ENCODE assay signal across 9 cellular contexts in genomic region chr11:34331329-34331728, GRCh38. TPM values are rescaled to one million over a fixed set of nuclear protein-coding genes. Genes with fewer than 3 reads are reported as not detected.
DNase-seq lines count a peak whose midpoint lies in the region; ATAC-seq and TF ChIP-seq lines count a peak whose summit lies in the region.
"Had no signal": no experiment of that assay in that cellular context is flagged by ENCODE, and none has a peak within 500 bp of the region (broad histone marks: within the 10 kb centered on the region; RNA-seq: fewer than 3 reads in every experiment).

No MANE protein-coding gene starts in this region.

- H2AFZ ChIP-seq in SK-N-SH (ENCODE audit: low read depth): no peak overlapping the region

- CTCF ChIA-PET in SK-N-SH (lab: Yijun Ruan, JAX): no interaction called here

- no peaks in the 10 kb centered on the region for H3K9me2 ChIP-seq in SK-N-SH

- H3K4me2 ChIP-seq in SK-N-SH: peak overlapping the region; percentile 38; the same call in 1 of the 2 replicates

- no peaks in the 10 kb centered on the region; the same call in 1 of the 2 replicates for H3K79me2 ChIP-seq in SK-N-SH (ENCODE audit: insufficient read depth)

- H3K9ac ChIP-seq in SK-N-SH: peak overlapping the region; percentile 18; the same call in 1 of the 2 replicates

- H4K20me1 ChIP-seq in SK-N-SH (ENCODE audit: insufficient read depth): no peaks in the 10 kb centered on the region

- TF ChIP-seq CTCF in SK-N-SH (IDR thresholded peaks at IDR 0.05): no peak

- H3K4me3 ChIP-seq in SK-N-SH (ENCODE audit: low read depth in 2 of 2, low read length in 1 of 2): no peak overlapping the region

- no peaks in the 10 kb centered on the region for H3K9me3 ChIP-seq in SK-N-SH

- no peak for TF ChIP-seq EP300 in SK-N-SH (IDR thresholded peaks at IDR 0.05; ENCODE audit: borderline replicate concordance in 1 of 2, low read depth in 1 of 2, low read length in 1 of 2)

- no peak for TF ChIP-seq RAD21 in SK-N-SH (IDR thresholded peaks at IDR 0.05; ENCODE audit: low read length)

- WGBS in SK-N-SH (ENCODE audit: low lambda C conversion rate): 33% methylated on average over 2 of the region's 2 CpGs

- H3F3A ChIP-seq in SK-N-SH (replicated peaks; ENCODE audit: insufficient read depth): peaks cover 13% of the 10 kb centered on the region

- H3K4me1 ChIP-seq in SK-N-SH (ENCODE audit: control insufficient read depth in 1 of 2, insufficient read depth in 2 of 2, low read depth in 1 of 2, low read length in 1 of 2): peaks cover 20 to 23% of the 10 kb centered on the region in 2 experiments; a peak in 3 of 4 replicates

- H3K27me3 ChIP-seq in SK-N-SH (ENCODE audit: insufficient read depth): no peaks in the 10 kb centered on the region

- ATAC-seq in GM19324 (IDR thresholded peaks at IDR 0.05; ENCODE audit: low FRiP score, unreplicated experiment): no peak

- peak overlapping the region in 1 of 2 experiments; percentile 75; a peak in 2 of 4 replicates for H3K27ac ChIP-seq in SK-N-SH (ENCODE audit: low read depth in 2 of 2, low read length in 1 of 2)

- DNase-seq in DMS153 (lab: John Stamatoyannopoulos, UW) (peak; percentile 85), M059J (ENCODE audit: low read depth) (peak; percentile 98), SK-N-SH (no peak), kidney glomerular epithelial cell (lab: John Stamatoyannopoulos, UW) (peak; percentile 71), NCI-H128 (lab: John Stamatoyannopoulos, UW; ENCODE audit: unreplicated experiment) (no peak)
- no peak for DNase-seq in stimulated activated CD4-positive, alpha-beta T cell treated with anti-CD3 and anti-CD28 coated beads, Interleukin-1b, Interleukin-23, amount 100 ng/mL, for 48 hours
- no peak for DNase-seq in stimulated activated CD4-positive, alpha-beta T cell treated with anti-CD3 and anti-CD28 coated beads, Interleukin-2, amount 100 ng/mL, for 48 hours
- DNase-seq: NCI-H526 had no signal

- POLR2A ChIA-PET in SK-N-SH (lab: Yijun Ruan, JAX): interaction anchor here (0.6 kb wide), 1 partner anchor 28 kb away, joined by 4 read pairs; no protein-coding TSS in a partner anchor

- H3K36me3 ChIP-seq in SK-N-SH (replicated peaks in 1 of 2; ENCODE audit: control insufficient read depth in 1 of 2, insufficient read depth in 2 of 2, low read length in 1 of 2): no peaks in the 10 kb centered on the region

TF ChIP-seq in SK-N-SH, 30 proteins besides CTCF, POLR2A, EP300 and RAD21 (continues in another document):
- peak; percentile 37 for TF ChIP-seq PBX3 (IDR thresholded peaks at IDR 0.05)
- TF ChIP-seq TEAD4 (IDR thresholded peaks at IDR 0.05; ENCODE audit: borderline replicate concordance, insufficient read depth): no peak
- TF ChIP-seq FOXM1 (IDR thresholded peaks at IDR 0.05; ENCODE audit: low read depth): no peak
- TF ChIP-seq TCF12 (IDR thresholded peaks at IDR 0.05): peak; percentile 46; the same call in 1 of the 2 replicates
- no peak for TF ChIP-seq USF2 (IDR thresholded peaks at IDR 0.05; ENCODE audit: borderline replicate concordance, low read depth, low read length)
- no peak for TF ChIP-seq POLR2AphosphoS5 (IDR thresholded peaks at IDR 0.05; ENCODE audit: low read depth, low read length)
- TF ChIP-seq RXRA (IDR thresholded peaks at IDR 0.05; ENCODE audit: borderline replicate concordance, low read depth): no peak; the same call in 1 of the 2 replicates
- no peak for TF ChIP-seq CHD2 (IDR thresholded peaks at IDR 0.05; ENCODE audit: low read length, partially characterized antibody)
- TF ChIP-seq FOXJ3 (CRISPR knock-in tag; IDR thresholded peaks at IDR 0.05): no peak
- no peak for TF ChIP-seq SMC3 (IDR thresholded peaks at IDR 0.05; ENCODE audit: low read depth, low read length)
- no peak for TF ChIP-seq MEF2A (IDR thresholded peaks at IDR 0.05; ENCODE audit: borderline replicate concordance, low read depth)
- no peak for TF ChIP-seq RCOR1 (IDR thresholded peaks at IDR 0.05; ENCODE audit: low read length)
- no peak for TF ChIP-seq RFX5 (IDR thresholded peaks at IDR 0.05; ENCODE audit: low read length)
- no peak for TF ChIP-seq REST (IDR thresholded peaks at IDR 0.05; ENCODE audit: low read depth, low read length)
- TF ChIP-seq FOSL2 (IDR thresholded peaks at IDR 0.05; ENCODE audit: borderline replicate concordance, low read depth): peak; percentile 15; the same call in 1 of the 2 replicates
- TF ChIP-seq EZH2phosphoT487 (IDR thresholded peaks at IDR 0.05; ENCODE audit: borderline replicate concordance, low read depth): no peak
- TF ChIP-seq GABPA (IDR thresholded peaks at IDR 0.05; ENCODE audit: low read depth): no peak
- no peak for TF ChIP-seq ELF1 (IDR thresholded peaks at IDR 0.05)
- no peak for TF ChIP-seq IRF3 (IDR thresholded peaks at IDR 0.05; ENCODE audit: low read depth, low read length)
- no peak for TF ChIP-seq TAF1 (IDR thresholded peaks at IDR 0.05; ENCODE audit: borderline replicate concordance, low read depth, low read length)
- no peak for TF ChIP-seq NRF1 (IDR thresholded peaks at IDR 0.05; ENCODE audit: low read depth, low read length)
- TF ChIP-seq USF1 (IDR thresholded peaks at IDR 0.05; ENCODE audit: borderline replicate concordance, low read depth): peak; percentile 82
- TF ChIP-seq SIN3A (IDR thresholded peaks at IDR 0.05; ENCODE audit: borderline replicate concordance, low read depth, low read length): peak; percentile 43; the same call in 1 of the 2 replicates
- TF ChIP-seq NFIC (IDR thresholded peaks at IDR 0.05; ENCODE audit: borderline replicate concordance): peak; percentile 87
- peak; percentile 6; the same call in 1 of the 2 replicates for TF ChIP-seq JUND (IDR thresholded peaks at IDR 0.05)

RNA-seq across cellular contexts. Expression of gene ABTB2, which starts 26.5 kb away (rescaled TPM):
- 1.8 and 3.2 TPM in 2 replicates for total RNA-seq in M059J (2014; rRNA removed; shearing (Covaris generic))
- 4.9 and 7.8 TPM in 2 replicates for polyA plus RNA-seq in SK-N-SH (2012; rRNA removed)
- 3.2 and 5.2 TPM in 2 replicates for polyA plus RNA-seq in SK-N-SH (2012; cell fraction: cytosol; rRNA removed)
- polyA plus RNA-seq in SK-N-SH (2012; cell fraction: nucleus; rRNA removed): 14.8 and 16.0 TPM in 2 replicates

Comparison
In these comparisons a context has a peak if more than half of its experiments do, and no peak if none do; other contexts are left out.
1. DNase-seq: peak in DMS153 (single experiment), M059J (single experiment) and kidney glomerular epithelial cell (single experiment); none in SK-N-SH (single experiment), stimulated activated CD4-positive, alpha-beta T cell treated with anti-CD3 and anti-CD28 coated beads, Interleukin-1b, Interleukin-23, amount 100 ng/mL, for 48 hours (single experiment), stimulated activated CD4-positive, alpha-beta T cell treated with anti-CD3 and anti-CD28 coated beads, Interleukin-2, amount 100 ng/mL, for 48 hours (0 of 2) and NCI-H128 (single experiment).